In genomic region chr3:73718326-73719110, GRCh38 we compare ENCODE assay signal across 17 cellular contexts.
A peak's percentile ranks its signal among the peaks of the same experiment; 100 is the strongest.
DNase-seq lines count a peak whose midpoint lies in the region; ATAC-seq and TF ChIP-seq lines count a peak whose summit lies in the region.
"Had no signal": no experiment of that assay in that cellular context is flagged by ENCODE, and none has a peak within 500 bp of the region (broad histone marks: within the 10 kb centered on the region; RNA-seq: fewer than 3 reads in every experiment).

No MANE protein-coding gene starts in this region.

- no peak for DNase-seq in chondrocyte (ENCODE audit: low spot score)
- DNase-seq in mucosa of descending colon: peak in 1 of 3 donors; percentile 5
- no peak for DNase-seq in RWPE1 (ENCODE audit: low spot score)
- no peak for DNase-seq in lower leg skin (ENCODE audit: low spot score in 2 of 2)
- DNase-seq in epidermal melanocyte (ENCODE audit: insufficient read length, low spot score): no peak
- DNase-seq: activated naive CD4-positive, alpha-beta T cell treated with Interleukin-2 at 50 U/mL for 16 hours; effector memory CD4-positive, alpha-beta T cell; midbrain; NCI-H187 treated with DMSO at 0.1 percent for 48 hours; NCI-H526; posterior cingulate gyrus; stimulated activated CD4-positive, alpha-beta T cell treated with anti-CD3 and anti-CD28 coated beads, Interleukin-1b, Interleukin-23, amount 100 ng/mL, for 48 hours had no signal

- TF ChIP-seq CTCF in chondrocyte (IDR thresholded peaks at IDR 0.05) (no peak), mucosa of descending colon (IDR thresholded peaks at IDR 0.05) (no peak), RWPE1 (conservative IDR thresholded peaks at IDR 0.05; ENCODE audit: low read depth) (no peak), lower leg skin (IDR thresholded peaks at IDR 0.05) (no peak)

- WGBS in lower leg skin, 2 donors: 51 to 54% methylated on average over 5 of the region's 5 CpGs

- H3K4me3 Mint-ChIP-seq in chondrocyte (ENCODE audit: unreplicated experiment): no peak overlapping the region

- no peak overlapping the region for H3K4me3 ChIP-seq in mucosa of descending colon
- H3K4me3 ChIP-seq in skin epidermis: no peak overlapping the region
- no peak overlapping the region for H3K4me3 ChIP-seq in lower leg skin (ENCODE audit: low read depth, poor library complexity, severe bottlenecking)

- H3K27ac ChIP-seq in skin epidermis (peak overlapping the region in 14 of 21 experiments; percentile 2 to 75 (median 52)), RWPE1 (no peak overlapping the region)
- H3K27ac ChIP-seq: thoracic aorta had no signal

- TF ChIP-seq POLR2A in lower leg skin (IDR thresholded peaks at IDR 0.05): no peak

- CTCF ChIA-PET in RWPE1 (lab: Yijun Ruan, JAX): no interaction called here

- ATAC-seq in GM19324 (IDR thresholded peaks at IDR 0.05; ENCODE audit: low FRiP score, unreplicated experiment) (peak; percentile 60), mucosa of descending colon (peak; percentile 70), GM21825 (IDR thresholded peaks at IDR 0.05; ENCODE audit: unreplicated experiment) (no peak)
- ATAC-seq: activated CD4-positive, CD25-positive, alpha-beta regulatory T cell treated with anti-CD3 and anti-CD28 coated beads, Interleukin-2, amount 50 U/mL, for 24 hours had no signal

- peak overlapping the region; percentile 2 for H3K27ac Mint-ChIP-seq in chondrocyte (ENCODE audit: unreplicated experiment)

- H3K36me3 Mint-ChIP-seq in chondrocyte (ENCODE audit: low read depth): no peaks in the 10 kb centered on the region

- POLR2A ChIA-PET in RWPE1 (lab: Yijun Ruan, JAX; ENCODE audit: low non-redundant PET): no interaction called here

- intact Hi-C loops in mucosa of descending colon (cut with DNase I, micrococcal nuclease): no loop called here
- intact Hi-C loops in lower leg skin (cut with DNase I; ENCODE audit: low total_unique reads): no loop called here

- peaks cover 4% of the 10 kb centered on the region for H3K9me3 ChIP-seq in mucosa of descending colon
- H3K9me3 ChIP-seq: thoracic aorta had no signal

- H3K27me3 Mint-ChIP-seq in chondrocyte (ENCODE audit: low read depth): no peaks in the 10 kb centered on the region

- peaks cover 13% of the 10 kb centered on the region for H3K4me1 ChIP-seq in mucosa of descending colon (ENCODE audit: low read depth)

- no peaks in the 10 kb centered on the region for H3K9me3 Mint-ChIP-seq in chondrocyte (ENCODE audit: low read depth)

- H3K36me3 ChIP-seq in mucosa of descending colon (ENCODE audit: low read depth): no peaks in the 10 kb centered on the region
- H3K36me3 ChIP-seq: thoracic aorta had no signal

- H3K4me1 Mint-ChIP-seq in chondrocyte (ENCODE audit: low read depth): peaks cover 26% of the 10 kb centered on the region
